ENCODE assay signal across 8 cellular contexts in genomic region chr11:113994077-113994954, GRCh38. TPM values are rescaled to one million over a fixed set of nuclear protein-coding genes. Genes with fewer than 3 reads are reported as not detected.
DNase-seq lines count a peak whose midpoint lies in the region; ATAC-seq and TF ChIP-seq lines count a peak whose summit lies in the region.

No MANE protein-coding gene starts in this region.

- no peak overlapping the region for H3K27ac Mint-ChIP-seq in CD4-positive, CD25-positive, alpha-beta regulatory T cell
- H3K27ac Mint-ChIP-seq in HFFc6 (no peak overlapping the region), endothelial cell (ENCODE audit: unreplicated experiment) (no peak overlapping the region)
- H3K27ac Mint-ChIP-seq in activated CD4-positive, alpha-beta T cell treated with anti-CD3 and anti-CD28 coated beads, Interleukin-2, amount 10 ng/mL, durations not matched to agents 24 days and 14 days = no peak overlapping the region

- H3K36me3 Mint-ChIP-seq in CD4-positive, CD25-positive, alpha-beta regulatory T cell = no peaks in the 10 kb centered on the region
- H3K36me3 Mint-ChIP-seq in HFFc6 (ENCODE audit: low read depth) (no peaks in the 10 kb centered on the region), endothelial cell (ENCODE audit: low read depth, unreplicated experiment) (no peaks in the 10 kb centered on the region)
- H3K36me3 Mint-ChIP-seq in activated CD4-positive, alpha-beta T cell treated with anti-CD3 and anti-CD28 coated beads, Interleukin-2, amount 10 ng/mL, durations not matched to agents 24 days and 14 days (ENCODE audit: low read depth) = no peaks in the 10 kb centered on the region

- peak; percentile 92 for TF ChIP-seq RAD21 in neural cell (conservative IDR thresholded peaks at IDR 0.05)

- peaks cover 0 to 10% (median 0%) of the 10 kb centered on the region in 4 donors for H3K4me1 Mint-ChIP-seq in CD4-positive, CD25-positive, alpha-beta regulatory T cell
- no peaks in the 10 kb centered on the region for H3K4me1 Mint-ChIP-seq in HFFc6 (ENCODE audit: low read depth)
- peaks cover 2% of the 10 kb centered on the region for H3K4me1 Mint-ChIP-seq in activated CD4-positive, alpha-beta T cell treated with anti-CD3 and anti-CD28 coated beads, Interleukin-2, amount 10 ng/mL, durations not matched to agents 24 days and 14 days
- no peaks in the 10 kb centered on the region for H3K4me1 Mint-ChIP-seq in endothelial cell (ENCODE audit: unreplicated experiment)

- H3K27me3 ChIP-seq in CD4-positive, CD25-positive, alpha-beta regulatory T cell (ENCODE audit: control insufficient read depth, insufficient read depth, low read length) = peaks cover 3% of the 10 kb centered on the region
- H3K27me3 ChIP-seq in neural cell (ENCODE audit: insufficient read depth, low read depth, low read length) = no peaks in the 10 kb centered on the region

- H3K79me2 ChIP-seq in neural cell (replicated peaks; ENCODE audit: insufficient read depth, low read length) = no peaks in the 10 kb centered on the region

- no peaks in the 10 kb centered on the region for H3K36me3 ChIP-seq in CD4-positive, CD25-positive, alpha-beta regulatory T cell (ENCODE audit: control insufficient read depth, insufficient read depth, low read length)
- no peaks in the 10 kb centered on the region for H3K36me3 ChIP-seq in neural cell (ENCODE audit: insufficient read depth, low read length)

- TF ChIP-seq CTCF in HFFc6 (IDR thresholded peaks at IDR 0.05) = peak; percentile 82
- TF ChIP-seq CTCF in endothelial cell (IDR thresholded peaks at IDR 0.05; ENCODE audit: unreplicated experiment) = peak; percentile 71
- TF ChIP-seq CTCF in neural cell (IDR thresholded peaks at IDR 0.05; ENCODE audit: poor library complexity, severe bottlenecking) = peak; percentile 91

- no peak overlapping the region for H3K9ac ChIP-seq in neural cell (ENCODE audit: low read length)

- no peaks in the 10 kb centered on the region for H3K9me2 ChIP-seq in neural cell (ENCODE audit: insufficient read depth, low read length)

- no peaks in the 10 kb centered on the region for H3K9me3 Mint-ChIP-seq in CD4-positive, CD25-positive, alpha-beta regulatory T cell
- H3K9me3 Mint-ChIP-seq in HFFc6 (no peaks in the 10 kb centered on the region), endothelial cell (ENCODE audit: unreplicated experiment) (no peaks in the 10 kb centered on the region)
- H3K9me3 Mint-ChIP-seq in activated CD4-positive, alpha-beta T cell treated with anti-CD3 and anti-CD28 coated beads, Interleukin-2, amount 10 ng/mL, durations not matched to agents 24 days and 14 days = no peaks in the 10 kb centered on the region

- H4K20me1 ChIP-seq in neural cell (ENCODE audit: insufficient read depth) = no peaks in the 10 kb centered on the region

- H3K9me3 ChIP-seq in CD4-positive, CD25-positive, alpha-beta regulatory T cell (ENCODE audit: control insufficient read depth in 2 of 2, low read length in 2 of 2) = no peaks in the 10 kb centered on the region
- H3K9me3 ChIP-seq in neural cell (ENCODE audit: low read length) = no peaks in the 10 kb centered on the region

- no peak overlapping the region for H3K27ac ChIP-seq in CD4-positive, CD25-positive, alpha-beta regulatory T cell (ENCODE audit: insufficient read depth, low read length, poor library complexity, severe bottlenecking)
- H3K27ac ChIP-seq in neural cell (ENCODE audit: low read length) = no peak overlapping the region

- H3K4me3 Mint-ChIP-seq in CD4-positive, CD25-positive, alpha-beta regulatory T cell = no peak overlapping the region
- no peak overlapping the region for H3K4me3 Mint-ChIP-seq in HFFc6
- no peak overlapping the region for H3K4me3 Mint-ChIP-seq in activated CD4-positive, alpha-beta T cell treated with anti-CD3 and anti-CD28 coated beads, Interleukin-2, amount 10 ng/mL, durations not matched to agents 24 days and 14 days
- H3K4me3 Mint-ChIP-seq in endothelial cell (ENCODE audit: unreplicated experiment) = no peak overlapping the region

- no peak for ATAC-seq in CD4-positive, CD25-positive, alpha-beta regulatory T cell (ENCODE audit: low read depth in 2 of 2)
- ATAC-seq in GM19351 (IDR thresholded peaks at IDR 0.05; ENCODE audit: unreplicated experiment) (no peak), HG03442 (IDR thresholded peaks at IDR 0.05; ENCODE audit: unreplicated experiment) (no peak)

- no peak overlapping the region for H3K4me3 ChIP-seq in CD4-positive, CD25-positive, alpha-beta regulatory T cell (ENCODE audit: low read depth, low read length)
- no peak overlapping the region for H3K4me3 ChIP-seq in neural cell (ENCODE audit: low read length)

- TF ChIP-seq EP300 in neural cell (conservative IDR thresholded peaks at IDR 0.05; ENCODE audit: poor library complexity, severe bottlenecking) = no peak

- H3F3A ChIP-seq in neural cell (ENCODE audit: insufficient read depth, low read length, poor library complexity, severe bottlenecking) = no peaks in the 10 kb centered on the region

- H3K4me2 ChIP-seq in neural cell (ENCODE audit: low read length) = no peak overlapping the region

- H3K4me1 ChIP-seq in CD4-positive, CD25-positive, alpha-beta regulatory T cell (ENCODE audit: control insufficient read depth, insufficient read depth, low read length, poor library complexity, severe bottlenecking) = no peaks in the 10 kb centered on the region

- DNase-seq in CD4-positive, CD25-positive, alpha-beta regulatory T cell = peak; percentile 8 to 26 (median 16)
- DNase-seq in HFFc6 (no peak), endothelial cell (ENCODE audit: low spot score) (peak; percentile 43), GOT3 (lab: John Stamatoyannopoulos, UW) (no peak)
- peak; percentile 80 for DNase-seq in activated CD4-positive, alpha-beta T cell treated with anti-CD3 and anti-CD28 coated beads, Interleukin-2, amount 10 ng/mL, durations not matched to agents 24 days and 14 days

- H3K27me3 Mint-ChIP-seq in CD4-positive, CD25-positive, alpha-beta regulatory T cell = peaks cover 24% of the 10 kb centered on the region
- H3K27me3 Mint-ChIP-seq in HFFc6 (ENCODE audit: insufficient read depth) (peaks cover 13% of the 10 kb centered on the region), endothelial cell (ENCODE audit: unreplicated experiment) (peaks cover 3% of the 10 kb centered on the region)
- peaks cover 8% of the 10 kb centered on the region for H3K27me3 Mint-ChIP-seq in activated CD4-positive, alpha-beta T cell treated with anti-CD3 and anti-CD28 coated beads, Interleukin-2, amount 10 ng/mL, durations not matched to agents 24 days and 14 days

- no peak overlapping the region for H2AFZ ChIP-seq in neural cell (ENCODE audit: low read depth, low read length)

- intact Hi-C loops in activated CD4-positive, alpha-beta T cell treated with anti-CD3 and anti-CD28 coated beads, Interleukin-2, amount 10 ng/mL, durations not matched to agents 24 days and 14 days (cut with micrococcal nuclease) = loop anchor here (1.0 kb wide), 1 partner anchor 267 kb away; no protein-coding TSS in a partner anchor

TF ChIP-seq in neural cell, 6 proteins besides CTCF, POLR2A, EP300 and RAD21:
- TF ChIP-seq REST (IDR thresholded peaks at IDR 0.05; ENCODE audit: borderline replicate concordance) = no peak
- TF ChIP-seq EZH2 (IDR thresholded peaks at IDR 0.05; ENCODE audit: borderline replicate concordance, insufficient read depth, low read length, poor library complexity, severe bottlenecking) = no peak
- TF ChIP-seq MXI1 (conservative IDR thresholded peaks at IDR 0.05; ENCODE audit: poor library complexity, severe bottlenecking) = no peak
- TF ChIP-seq SMC3 (conservative IDR thresholded peaks at IDR 0.05; ENCODE audit: poor library complexity) = peak; percentile 97
- TF ChIP-seq POLR2AphosphoS5 (IDR thresholded peaks at IDR 0.05) = no peak
- no peak for TF ChIP-seq TAF1 (IDR thresholded peaks at IDR 0.05; ENCODE audit: low read depth)

RNA-seq across cellular contexts. Expression of gene HTR3A, which starts 19.4 kb away (rescaled TPM):
- total RNA-seq in CD4-positive, CD25-positive, alpha-beta regulatory T cell = not detected
- not detected for polyA plus RNA-seq in CD4-positive, CD25-positive, alpha-beta regulatory T cell
- not detected for total RNA-seq in HFFc6 (2021; fragmentation: NEBNext Ultra II Directional; extraction: Animal tissue kit (Norgen Biotek cat#: 25700))
- not detected in 2 replicates for total RNA-seq in activated CD4-positive, alpha-beta T cell treated with anti-CD3 and anti-CD28 coated beads, Interleukin-2, amount 10 ng/mL, durations not matched to agents 24 days and 14 days
- not detected for total RNA-seq in endothelial cell (ENCODE audit: unreplicated experiment)
- 0.36 TPM in 1 of 2 replicates, not detected in the other for polyA plus RNA-seq in neural cell
- polyA minus RNA-seq in neural cell = not detected in 2 replicates

Comparison
In these comparisons a context has a peak if more than half of its experiments do, and no peak if none do; other contexts are left out.
1. DNase-seq: peak in CD4-positive, CD25-positive, alpha-beta regulatory T cell (3 of 3), activated CD4-positive, alpha-beta T cell treated with anti-CD3 and anti-CD28 coated beads, Interleukin-2, amount 10 ng/mL, durations not matched to agents 24 days and 14 days (single experiment) and endothelial cell (single experiment); none in HFFc6 (single experiment) and GOT3 (single experiment).
2. Peak in every context shown above with its lines, with median percentiles within 50 percentile points of each other: CTCF ChIP-seq.